ENCODE assay signal across 8 cellular contexts in the genomic region with DNA sequence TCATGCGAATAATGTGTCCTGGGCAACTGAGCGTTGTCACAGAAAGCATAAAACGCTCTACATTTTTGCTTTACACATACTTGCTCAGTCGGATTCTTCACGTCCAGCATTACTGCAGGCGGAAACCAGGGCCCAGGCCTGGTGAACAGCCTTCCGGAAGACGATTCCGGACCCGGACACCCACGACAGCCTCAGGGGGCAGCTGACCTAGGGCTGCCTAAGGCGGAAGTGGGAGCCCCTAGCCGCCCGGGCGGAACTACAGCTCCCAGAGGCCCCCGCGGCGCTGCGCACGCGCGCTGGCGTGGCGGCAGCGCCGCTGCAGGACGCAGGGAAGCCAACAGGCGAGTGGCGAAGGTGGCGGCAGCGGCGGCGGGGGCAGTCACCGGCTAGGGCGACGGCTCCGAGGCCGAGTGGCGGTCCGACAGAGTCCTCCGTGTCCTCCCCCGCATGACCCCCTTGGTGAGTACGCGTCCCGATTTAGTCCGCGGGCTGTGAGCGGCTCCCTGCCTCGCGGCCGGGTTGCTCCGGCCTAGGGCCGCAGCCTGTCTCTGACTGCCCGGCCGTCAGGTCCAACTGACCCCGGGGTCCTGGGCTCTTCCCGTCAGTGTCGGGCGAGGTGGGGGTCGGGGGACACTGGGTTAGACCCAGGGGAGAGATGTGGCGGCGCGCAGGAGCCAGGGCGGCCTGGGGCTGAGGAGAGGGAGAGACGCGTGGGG. TPM values are rescaled to one million over a fixed set of nuclear protein-coding genes. Genes with fewer than 3 reads are reported as not detected.
DNase-seq lines count a peak whose midpoint lies in the region; ATAC-seq and TF ChIP-seq lines count a peak whose summit lies in the region.

A gene with protein sequence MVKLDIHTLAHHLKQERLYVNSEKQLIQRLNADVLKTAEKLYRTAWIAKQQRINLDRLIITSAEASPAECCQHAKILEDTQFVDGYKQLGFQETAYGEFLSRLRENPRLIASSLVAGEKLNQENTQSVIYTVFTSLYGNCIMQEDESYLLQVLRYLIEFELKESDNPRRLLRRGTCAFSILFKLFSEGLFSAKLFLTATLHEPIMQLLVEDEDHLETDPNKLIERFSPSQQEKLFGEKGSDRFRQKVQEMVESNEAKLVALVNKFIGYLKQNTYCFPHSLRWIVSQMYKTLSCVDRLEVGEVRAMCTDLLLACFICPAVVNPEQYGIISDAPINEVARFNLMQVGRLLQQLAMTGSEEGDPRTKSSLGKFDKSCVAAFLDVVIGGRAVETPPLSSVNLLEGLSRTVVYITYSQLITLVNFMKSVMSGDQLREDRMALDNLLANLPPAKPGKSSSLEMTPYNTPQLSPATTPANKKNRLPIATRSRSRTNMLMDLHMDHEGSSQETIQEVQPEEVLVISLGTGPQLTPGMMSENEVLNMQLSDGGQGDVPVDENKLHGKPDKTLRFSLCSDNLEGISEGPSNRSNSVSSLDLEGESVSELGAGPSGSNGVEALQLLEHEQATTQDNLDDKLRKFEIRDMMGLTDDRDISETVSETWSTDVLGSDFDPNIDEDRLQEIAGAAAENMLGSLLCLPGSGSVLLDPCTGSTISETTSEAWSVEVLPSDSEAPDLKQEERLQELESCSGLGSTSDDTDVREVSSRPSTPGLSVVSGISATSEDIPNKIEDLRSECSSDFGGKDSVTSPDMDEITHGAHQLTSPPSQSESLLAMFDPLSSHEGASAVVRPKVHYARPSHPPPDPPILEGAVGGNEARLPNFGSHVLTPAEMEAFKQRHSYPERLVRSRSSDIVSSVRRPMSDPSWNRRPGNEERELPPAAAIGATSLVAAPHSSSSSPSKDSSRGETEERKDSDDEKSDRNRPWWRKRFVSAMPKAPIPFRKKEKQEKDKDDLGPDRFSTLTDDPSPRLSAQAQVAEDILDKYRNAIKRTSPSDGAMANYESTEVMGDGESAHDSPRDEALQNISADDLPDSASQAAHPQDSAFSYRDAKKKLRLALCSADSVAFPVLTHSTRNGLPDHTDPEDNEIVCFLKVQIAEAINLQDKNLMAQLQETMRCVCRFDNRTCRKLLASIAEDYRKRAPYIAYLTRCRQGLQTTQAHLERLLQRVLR (N-terminal part only) (plus strand): TSS at position 326 of the 716 bp plus-strand sequence. CDS start 37,096 bp downstream, outside the sequence.

- POLR2A ChIA-PET in OCI-LY7 (lab: Charles Lee): interaction anchor here (0.9 to 3.4 kb wide), 3 partner anchors 11 to 119 kb away, joined by 3 to 28 read pairs (median 5); a partner anchor contains a TSS

- CTCF ChIA-PET in OCI-LY7 (lab: Charles Lee; ENCODE audit: unreplicated experiment): interaction anchor here (0.5 to 0.7 kb wide), 2 partner anchors 10 to 679 kb away, joined by 4 read pairs; no protein-coding TSS in a partner anchor

- intact Hi-C loops in OCI-LY7 (cut with micrococcal nuclease; ENCODE audit: unreplicated experiment): no loop called here

- peak within 1 kb of the TSS; percentile 78 for H3K9ac ChIP-seq in HUES64 (ENCODE audit: low read depth, low read length)

- H3K27me3 ChIP-seq in HUES64 (ENCODE audit: insufficient read depth, low read length) (no peaks in the 10 kb centered on the region), mononuclear cell (ENCODE audit: insufficient read depth, low read length) (no peaks in the 10 kb centered on the region)

- ATAC-seq in GM21447 (IDR thresholded peaks at IDR 0.05; ENCODE audit: unreplicated experiment): peak; percentile 89

- H3K9me3 ChIP-seq in HUES64 (ENCODE audit: insufficient read depth, low read depth, low read length): no peaks in the 10 kb centered on the region
- H3K9me3 ChIP-seq in OCI-LY7 (ENCODE audit: low read length): no peaks in the 10 kb centered on the region
- H3K9me3 ChIP-seq in mononuclear cell (ENCODE audit: low read depth, low read length): no peaks in the 10 kb centered on the region

- 5% methylated on average over 66 of the region's 66 CpGs for WGBS in HUES64

- no peaks in the 10 kb centered on the region for H4K20me1 ChIP-seq in OCI-LY7 (ENCODE audit: insufficient read depth, low read length)

- H3K36me3 ChIP-seq in HUES64 (ENCODE audit: insufficient read depth, low read length) (0 out of 2 replicates have a peak, but pooled peaks cover 3% of the 10 kb centered on the region), OCI-LY7 (ENCODE audit: insufficient read depth, low read length) (no peaks in the 10 kb centered on the region; the same call in 1 of the 2 replicates)

- peak within 1 kb of the TSS; percentile 93 for H2AFZ ChIP-seq in OCI-LY7 (ENCODE audit: low read length)

- TF ChIP-seq CTCF in OCI-LY7 (conservative IDR thresholded peaks at IDR 0.05; ENCODE audit: low read length) (peak; percentile 57), epithelial cell of esophagus (IDR thresholded peaks at IDR 0.05; ENCODE audit: insufficient read depth, low read depth, low read length, missing control alignments) (no peak)

- peak within 1 kb of the TSS; percentile 77 for H3K4me2 ChIP-seq in OCI-LY7 (ENCODE audit: low read length)

- H3K9me2 ChIP-seq in OCI-LY7 (ENCODE audit: insufficient read depth, low read length): no peaks in the 10 kb centered on the region

- DNase-seq in DMS114 treated with DMSO at 0.1 percent for 48 hours (lab: John Stamatoyannopoulos, UW; ENCODE audit: unreplicated experiment): peak; percentile 84
- DNase-seq in OCI-LY7 (ENCODE audit: low spot score): peak; percentile 97
- DNase-seq in activated T-cell treated with anti-CD3 and anti-CD28 coated beads for 1 hour (ENCODE audit: low read depth): peak; percentile 76
- DNase-seq in epithelial cell of esophagus (ENCODE audit: low read depth): peak; percentile 84
- peak; percentile 62 to 73 for DNase-seq in stimulated activated CD8-positive, alpha-beta memory T cell treated with anti-CD3 and anti-CD28 coated beads, Interleukin-4, amount 100 ng/mL, for 1 hour (ENCODE audit: low read depth in 2 of 2, low spot score in 1 of 2)

- H3K4me1 ChIP-seq in HUES64 (ENCODE audit: insufficient read depth, low read length): no peaks in the 10 kb centered on the region
- H3K4me1 ChIP-seq in OCI-LY7 (ENCODE audit: insufficient read depth, low read length, poor library complexity, severe bottlenecking): peaks cover 28% of the 10 kb centered on the region
- peaks cover 70% of the 10 kb centered on the region for H3K4me1 ChIP-seq in mononuclear cell (ENCODE audit: insufficient read depth, low read length)

- BruUV-seq in OCI-LY7 (replicated peaks; lab: Mats Ljungman, UMichigan): no TSS peak

- H3K4me3 ChIP-seq in HUES64 (ENCODE audit: low read length): peak within 1 kb of the TSS; percentile 91
- peak within 1 kb of the TSS; percentile 95 for H3K4me3 ChIP-seq in OCI-LY7 (ENCODE audit: low read depth, low read length, poor library complexity, severe bottlenecking)
- H3K4me3 ChIP-seq in epithelial cell of esophagus (ENCODE audit: low read length): peak within 1 kb of the TSS; percentile 93
- H3K4me3 ChIP-seq in mononuclear cell (ENCODE audit: low read length): peak within 1 kb of the TSS; percentile 95

- H3K79me2 ChIP-seq in OCI-LY7 (ENCODE audit: insufficient read depth, low read depth, low read length): peaks cover 28% of the 10 kb centered on the region; the same call in 1 of the 2 replicates

- peak within 1 kb of the TSS; percentile 52 for H3K27ac ChIP-seq in HUES64 (ENCODE audit: low read depth, low read length)
- peak within 1 kb of the TSS; percentile 47 for H3K27ac ChIP-seq in OCI-LY7 (ENCODE audit: low read depth, low read length, poor library complexity, severe bottlenecking)

RNA-seq across cellular contexts. Expression of the gene that starts here (rescaled TPM):
- 16.2 TPM for polyA plus RNA-seq in HUES64 (2013, experiment 1 of 2)
- 19.3 TPM for polyA plus RNA-seq in HUES64 (2013, experiment 2 of 2)
- 29.6 and 36.0 TPM in 2 replicates for total RNA-seq in OCI-LY7 (2014; rRNA removed; shearing (Covaris generic))
- total RNA-seq in OCI-LY7 (2022) (41.1 and 44.5 TPM in 2 replicates), mononuclear cell (105 TPM)

Comparison
In these comparisons a context has a peak if more than half of its experiments do, and no peak if none do; other contexts are left out.
1. Peak in every context shown above with its lines: DNase-seq, ATAC-seq, H3K4me3 ChIP-seq and H3K27ac ChIP-seq.